Comparison of ENCODE assay signal across 30 cellular contexts in genomic region chr3:129131465-129132088, GRCh38. TPM values are rescaled to one million over a fixed set of nuclear protein-coding genes. Genes with fewer than 3 reads are reported as not detected.
A peak's percentile ranks its signal among the peaks of the same experiment; 100 is the strongest.
DNase-seq lines count a peak whose midpoint lies in the region; ATAC-seq and TF ChIP-seq lines count a peak whose summit lies in the region.
"Had no signal": no experiment of that assay in that cellular context is flagged by ENCODE, and none has a peak within 500 bp of the region (broad histone marks: within the 10 kb centered on the region; RNA-seq: fewer than 3 reads in every experiment).

No MANE protein-coding gene starts in this region.

- H3K36me3 Mint-ChIP-seq in CD4-positive, CD25-positive, alpha-beta regulatory T cell = peaks cover 50% of the 10 kb centered on the region
- H3K36me3 Mint-ChIP-seq in activated CD8-positive, alpha-beta T cell treated with anti-CD3 and anti-CD28 coated beads, Interleukin-2, amount 10 ng/mL, durations not matched to agents 7 days and 5 days (ENCODE audit: low read depth) = peaks cover 47% of the 10 kb centered on the region
- peaks cover 8 to 44% (median 21%) of the 10 kb centered on the region in 5 donors for H3K36me3 Mint-ChIP-seq in naive thymus-derived CD4-positive, alpha-beta T cell

- H3K4me1 ChIP-seq in CD4-positive, CD25-positive, alpha-beta regulatory T cell (ENCODE audit: control insufficient read depth, insufficient read depth, low read length, poor library complexity, severe bottlenecking) = no peaks in the 10 kb centered on the region
- H3K4me1 ChIP-seq in naive thymus-derived CD4-positive, alpha-beta T cell (ENCODE audit: control insufficient read depth in 2 of 2, insufficient read depth in 2 of 2, low read length in 2 of 2) = peaks cover 0 to 7% of the 10 kb centered on the region in 2 donors
- H3K4me1 ChIP-seq: Peyer's patch, testis had no signal

- WGBS in lower leg skin, 2 donors = 78 to 83% methylated on average over 2 of the region's 2 CpGs

- CTCF ChIA-PET in activated CD8-positive, alpha-beta T cell treated with anti-CD3 and anti-CD28 coated beads, Interleukin-2, amount 10 ng/mL, durations not matched to agents 7 days and 5 days (lab: Charles Lee) = interaction anchor here (1.3 to 4.1 kb wide), 6 partner anchors 10 to 162 kb away, joined by 3 to 17 read pairs (median 6); partner anchors contain the start of gene RAB43
- CTCF ChIA-PET in naive thymus-derived CD4-positive, alpha-beta T cell (lab: Charles Lee) = interaction anchor here (0.6 to 1.4 kb wide), 3 partner anchors 12 to 116 kb away, joined by 3 read pairs; no protein-coding TSS in a partner anchor

- H3K9me3 Mint-ChIP-seq in CD4-positive, CD25-positive, alpha-beta regulatory T cell = peaks cover 0 to 1% (median 0%) of the 10 kb centered on the region in 7 donors
- no peaks in the 10 kb centered on the region for H3K9me3 Mint-ChIP-seq in activated CD8-positive, alpha-beta T cell treated with anti-CD3 and anti-CD28 coated beads, Interleukin-2, amount 10 ng/mL, durations not matched to agents 7 days and 5 days (ENCODE audit: insufficient read depth)
- H3K9me3 Mint-ChIP-seq in naive thymus-derived CD4-positive, alpha-beta T cell = no peaks in the 10 kb centered on the region
- H3K9me3 Mint-ChIP-seq: stimulated activated memory B cell treated with anti-CD40 and anti-IgM and Interleukin-4, amounts not matched to agents 10 μg/mL and 1 μg/mL and 100 μg/mL, for 72 hours had no signal

- no peak for ATAC-seq in CD4-positive, CD25-positive, alpha-beta regulatory T cell (ENCODE audit: low read depth in 2 of 2)
- ATAC-seq in activated CD8-positive, alpha-beta T cell treated with anti-CD3 and anti-CD28 coated beads, Interleukin-2, amount 10 ng/mL, durations not matched to agents 7 days and 5 days = no peak
- ATAC-seq in naive thymus-derived CD4-positive, alpha-beta T cell = no peak
- ATAC-seq in GM21360 (IDR thresholded peaks at IDR 0.05; ENCODE audit: unreplicated experiment) (no peak), GM21723 (IDR thresholded peaks at IDR 0.05; ENCODE audit: unreplicated experiment) (no peak)
- ATAC-seq: activated CD8-positive, alpha-beta memory T cell treated with anti-CD3 and anti-CD28 coated beads, Interleukin-2, amount 10 ng/mL, durations not matched to agents 7 days and 5 days; stimulated activated memory B cell treated with anti-CD40 and anti-IgM and Interleukin-4, amounts not matched to agents 10 μg/mL and 1 μg/mL and 100 μg/mL, for 72 hours had no signal

- TF ChIP-seq CTCF in lower leg skin (IDR thresholded peaks at IDR 0.05) = no peak

- peaks cover 66% of the 10 kb centered on the region for H3K36me3 ChIP-seq in CD4-positive, CD25-positive, alpha-beta regulatory T cell (ENCODE audit: control insufficient read depth, insufficient read depth, low read length)
- peaks cover 19 to 78% (median 29%) of the 10 kb centered on the region in 3 experiments for H3K36me3 ChIP-seq in naive thymus-derived CD4-positive, alpha-beta T cell (ENCODE audit: control insufficient read depth in 2 of 3, insufficient read depth in 3 of 3, low read length in 3 of 3)

- no peak overlapping the region for H3K4me3 Mint-ChIP-seq in CD4-positive, CD25-positive, alpha-beta regulatory T cell
- no peak overlapping the region for H3K4me3 Mint-ChIP-seq in activated CD8-positive, alpha-beta T cell treated with anti-CD3 and anti-CD28 coated beads, Interleukin-2, amount 10 ng/mL, durations not matched to agents 7 days and 5 days
- H3K4me3 Mint-ChIP-seq in naive thymus-derived CD4-positive, alpha-beta T cell = peak overlapping the region in 2 of 10 donors; percentile 34 to 50
- H3K4me3 Mint-ChIP-seq: activated CD8-positive, alpha-beta memory T cell treated with anti-CD3 and anti-CD28 coated beads, Interleukin-2, amount 10 ng/mL, durations not matched to agents 7 days and 5 days; CD14-positive monocyte; stimulated activated memory B cell treated with anti-CD40 and anti-IgM and Interleukin-4, amounts not matched to agents 10 μg/mL and 1 μg/mL and 100 μg/mL, for 72 hours had no signal

- H3K9me3 ChIP-seq in CD4-positive, CD25-positive, alpha-beta regulatory T cell (ENCODE audit: control insufficient read depth in 2 of 2, low read length in 2 of 2) = no peaks in the 10 kb centered on the region
- no peaks in the 10 kb centered on the region for H3K9me3 ChIP-seq in naive thymus-derived CD4-positive, alpha-beta T cell (ENCODE audit: control insufficient read depth in 2 of 3, low read length in 3 of 3)
- H3K9me3 ChIP-seq: Peyer's patch, testis had no signal

- DNase-seq in SKM-1 treated with dmso at 0.1 percent for 144 hours (lab: John Stamatoyannopoulos, UW; ENCODE audit: unreplicated experiment) = peak; percentile 26
- DNase-seq in SKM-1 (lab: John Stamatoyannopoulos, UW; ENCODE audit: unreplicated experiment) = no peak
- no peak for DNase-seq in CD4-positive, CD25-positive, alpha-beta regulatory T cell
- DNase-seq in activated CD8-positive, alpha-beta T cell treated with anti-CD3 and anti-CD28 coated beads, Interleukin-2, amount 10 ng/mL, durations not matched to agents 7 days and 5 days = no peak
- no peak for DNase-seq in naive thymus-derived CD4-positive, alpha-beta T cell
- DNase-seq in lower leg skin (ENCODE audit: low spot score in 2 of 2) = no peak
- DNase-seq: 8988T; activated CD4-positive, alpha-beta T cell treated with anti-CD3 and anti-CD28 coated beads for 48 hours; activated CD8-positive, alpha-beta memory T cell treated with anti-CD3 and anti-CD28 coated beads, Interleukin-2, amount 10 ng/mL, durations not matched to agents 7 days and 5 days; activated naive CD4-positive, alpha-beta T cell treated with anti-CD3 and anti-CD28 coated beads, Interleukin-2, amount 50 U/mL, for 16 hours; aorta; DMS79 treated with DMSO at 0.1 percent for 48 hours; effector CD4-positive, alpha-beta T cell; GDM1; IMR-90; NCI-H1048; NCI-H2107; NCI-H748 treated with DMSO at 0.1 percent for 48 hours; nucleus accumbens; Peyer's patch; SHP77 treated with DMSO at 0.1 percent for 48 hours; stimulated activated CD4-positive, alpha-beta T cell treated with anti-CD3 and anti-CD28 coated beads, Interleukin-15, amount 100 ng/mL, for 24 hours; SW 1271; T1000; testis had no signal

- H3K4me3 ChIP-seq in CD4-positive, CD25-positive, alpha-beta regulatory T cell (ENCODE audit: low read depth, low read length) = no peak overlapping the region
- no peak overlapping the region for H3K4me3 ChIP-seq in naive thymus-derived CD4-positive, alpha-beta T cell (ENCODE audit: low read length)
- no peak overlapping the region for H3K4me3 ChIP-seq in lower leg skin (ENCODE audit: low read depth, poor library complexity, severe bottlenecking)
- H3K4me3 ChIP-seq: Peyer's patch, testis had no signal

- no peaks in the 10 kb centered on the region for H3K27me3 Mint-ChIP-seq in CD4-positive, CD25-positive, alpha-beta regulatory T cell
- no peaks in the 10 kb centered on the region for H3K27me3 Mint-ChIP-seq in activated CD8-positive, alpha-beta T cell treated with anti-CD3 and anti-CD28 coated beads, Interleukin-2, amount 10 ng/mL, durations not matched to agents 7 days and 5 days (ENCODE audit: low read depth)
- H3K27me3 Mint-ChIP-seq in naive thymus-derived CD4-positive, alpha-beta T cell = no peaks in the 10 kb centered on the region
- H3K27me3 Mint-ChIP-seq: activated CD8-positive, alpha-beta memory T cell treated with anti-CD3 and anti-CD28 coated beads, Interleukin-2, amount 10 ng/mL, durations not matched to agents 7 days and 5 days; progenitor cell of endocrine pancreas; stimulated activated memory B cell treated with anti-CD40 and anti-IgM and Interleukin-4, amounts not matched to agents 10 μg/mL and 1 μg/mL and 100 μg/mL, for 72 hours had no signal

- H3K27ac ChIP-seq in CD4-positive, CD25-positive, alpha-beta regulatory T cell (ENCODE audit: insufficient read depth, low read length, poor library complexity, severe bottlenecking) = no peak overlapping the region
- H3K27ac ChIP-seq in naive thymus-derived CD4-positive, alpha-beta T cell (ENCODE audit: low read depth, low read length) = no peak overlapping the region
- H3K27ac ChIP-seq: Peyer's patch, testis had no signal

- no peaks in the 10 kb centered on the region for H3K27me3 ChIP-seq in CD4-positive, CD25-positive, alpha-beta regulatory T cell (ENCODE audit: control insufficient read depth, insufficient read depth, low read length)
- no peaks in the 10 kb centered on the region for H3K27me3 ChIP-seq in naive thymus-derived CD4-positive, alpha-beta T cell (ENCODE audit: control insufficient read depth in 2 of 2, insufficient read depth in 2 of 2, low read length in 2 of 2)
- H3K27me3 ChIP-seq: Peyer's patch, testis had no signal

- POLR2A ChIA-PET in activated CD8-positive, alpha-beta T cell treated with anti-CD3 and anti-CD28 coated beads, Interleukin-2, amount 10 ng/mL, durations not matched to agents 7 days and 5 days (lab: Charles Lee) = interaction anchor here (1.4 to 4.0 kb wide), 2 partner anchors 10 to 184 kb away, joined by 3 to 24 read pairs; partner anchors contain the start of gene RAB43
- POLR2A ChIA-PET in naive thymus-derived CD4-positive, alpha-beta T cell (lab: Charles Lee) = interaction anchor here (0.8 to 10.8 kb wide), 5 partner anchors 11 to 30 kb away, joined by 4 to 89 read pairs (median 4); partner anchors contain the start of gene RAB43

- intact Hi-C loops in naive thymus-derived CD4-positive, alpha-beta T cell (cut with micrococcal nuclease) = loop anchor here in 1 of 2 donors (2.0 kb wide), 1 partner anchor 13 kb away; no protein-coding TSS in a partner anchor
- intact Hi-C loops in lower leg skin (cut with DNase I; ENCODE audit: low total_unique reads) = no loop called here

- no peak for TF ChIP-seq POLR2A in lower leg skin (IDR thresholded peaks at IDR 0.05)

- H3K4me1 Mint-ChIP-seq in CD4-positive, CD25-positive, alpha-beta regulatory T cell = peaks cover 0 to 20% (median 10%) of the 10 kb centered on the region in 4 donors
- peaks cover 11% of the 10 kb centered on the region for H3K4me1 Mint-ChIP-seq in activated CD8-positive, alpha-beta T cell treated with anti-CD3 and anti-CD28 coated beads, Interleukin-2, amount 10 ng/mL, durations not matched to agents 7 days and 5 days (ENCODE audit: low read depth)
- peaks cover 3 to 32% (median 17%) of the 10 kb centered on the region in 7 donors for H3K4me1 Mint-ChIP-seq in naive thymus-derived CD4-positive, alpha-beta T cell
- H3K4me1 Mint-ChIP-seq: activated CD8-positive, alpha-beta memory T cell treated with anti-CD3 and anti-CD28 coated beads, Interleukin-2, amount 10 ng/mL, durations not matched to agents 7 days and 5 days; stimulated activated memory B cell treated with anti-CD40 and anti-IgM and Interleukin-4, amounts not matched to agents 10 μg/mL and 1 μg/mL and 100 μg/mL, for 72 hours had no signal

- peak overlapping the region; percentile 29 to 88 (median 55) for H3K27ac Mint-ChIP-seq in CD4-positive, CD25-positive, alpha-beta regulatory T cell
- peak overlapping the region; percentile 23 for H3K27ac Mint-ChIP-seq in activated CD8-positive, alpha-beta T cell treated with anti-CD3 and anti-CD28 coated beads, Interleukin-2, amount 10 ng/mL, durations not matched to agents 7 days and 5 days
- H3K27ac Mint-ChIP-seq in naive thymus-derived CD4-positive, alpha-beta T cell = peak overlapping the region in 8 of 9 donors; percentile 16 to 89 (median 80)
- H3K27ac Mint-ChIP-seq: progenitor cell of endocrine pancreas; stimulated activated memory B cell treated with anti-CD40 and anti-IgM and Interleukin-4, amounts not matched to agents 10 μg/mL and 1 μg/mL and 100 μg/mL, for 72 hours had no signal

RNA-seq across cellular contexts. Expression of gene RAB43, which starts 10.0 kb away (rescaled TPM):
- total RNA-seq in CD4-positive, CD25-positive, alpha-beta regulatory T cell = 57.2 TPM
- 10 to 100 TPM; 14.5 to 21.9 (median 19.1) TPM for polyA plus RNA-seq in CD4-positive, CD25-positive, alpha-beta regulatory T cell
- 10 to 100 TPM; 56.0 to 58.7 TPM for total RNA-seq in activated CD8-positive, alpha-beta T cell treated with anti-CD3 and anti-CD28 coated beads, Interleukin-2, amount 10 ng/mL, durations not matched to agents 7 days and 5 days
- total RNA-seq in naive thymus-derived CD4-positive, alpha-beta T cell = 100 to 1,000 TPM in 2 of 5 experiments, 10 to 100 TPM in 3; 58.6 to 122 (median 72.8) TPM
- polyA plus RNA-seq in naive thymus-derived CD4-positive, alpha-beta T cell = 10 to 100 TPM; 27.2 to 56.0 TPM
- 10 to 100 TPM in 3 of 4 donors, 1 to 10 TPM in 1; 5.4 to 12.1 (median 11.2) TPM for total RNA-seq in lower leg skin

RNA-seq across cellular contexts. Expression of gene ISY1, which starts 29.3 kb away (rescaled TPM):
- 45.8 TPM for total RNA-seq in CD4-positive, CD25-positive, alpha-beta regulatory T cell
- 100 to 1,000 TPM in 1 of 4 donors, 10 to 100 TPM in 3; 84.2 to 109 (median 88.2) TPM for polyA plus RNA-seq in CD4-positive, CD25-positive, alpha-beta regulatory T cell
- total RNA-seq in activated CD8-positive, alpha-beta T cell treated with anti-CD3 and anti-CD28 coated beads, Interleukin-2, amount 10 ng/mL, durations not matched to agents 7 days and 5 days = 10 to 100 TPM; 57.9 to 65.7 TPM
- 10 to 100 TPM; 27.6 to 65.1 (median 37.4) TPM for total RNA-seq in naive thymus-derived CD4-positive, alpha-beta T cell
- polyA plus RNA-seq in naive thymus-derived CD4-positive, alpha-beta T cell = 100 to 1,000 TPM; 115 to 130 TPM
- total RNA-seq in lower leg skin = 10 to 100 TPM; 15.5 to 22.8 (median 18.1) TPM

RNA-seq across cellular contexts. Expression of gene CNBP, which starts 52.1 kb away (rescaled TPM):
- total RNA-seq in CD4-positive, CD25-positive, alpha-beta regulatory T cell = 278 TPM
- polyA plus RNA-seq in CD4-positive, CD25-positive, alpha-beta regulatory T cell = 1,000 to 10,000 TPM; 1,048 to 1,097 (median 1,094) TPM
- total RNA-seq in activated CD8-positive, alpha-beta T cell treated with anti-CD3 and anti-CD28 coated beads, Interleukin-2, amount 10 ng/mL, durations not matched to agents 7 days and 5 days = 100 to 1,000 TPM; 263 to 273 TPM
- total RNA-seq in naive thymus-derived CD4-positive, alpha-beta T cell = 100 to 1,000 TPM; 259 to 366 (median 327) TPM
- polyA plus RNA-seq in naive thymus-derived CD4-positive, alpha-beta T cell = 1,000 to 10,000 TPM in 1 of 2 donors, 100 to 1,000 TPM in 1; 935 to 1,159 TPM
- 100 to 1,000 TPM; 425 to 625 (median 493) TPM for total RNA-seq in lower leg skin

Comparison
In these comparisons a context has a peak if more than half of its experiments do, and no peak if none do; other contexts are left out.
1. H3K27ac Mint-ChIP-seq: peak in every context shown above with its lines; median percentile 80 in naive thymus-derived CD4-positive, alpha-beta T cell; 55 in CD4-positive, CD25-positive, alpha-beta regulatory T cell; 23 in activated CD8-positive, alpha-beta T cell treated with anti-CD3 and anti-CD28 coated beads, Interleukin-2, amount 10 ng/mL, durations not matched to agents 7 days and 5 days.